In genomic region chr2:86105969-86106945, GRCh38 we compare ENCODE assay signal across 1 cellular context.
TF ChIP-seq lines count a peak whose summit lies in the region.

Gene PTCD3, plus strand, starts transcription at chr2:86106235. Its CDS starts 13 bp downstream, at chr2:86106248.

TF ChIP-seq in K562, 482 proteins besides CTCF, POLR2A, EP300 and RAD21 (continued from another document):
- no peak for TF ChIP-seq MXD1 (CRISPR knock-in tag; IDR thresholded peaks at IDR 0.05; ENCODE audit: borderline replicate concordance, poor library complexity, severe bottlenecking)
- no peak for TF ChIP-seq ZNF445 (CRISPR knock-in tag; IDR thresholded peaks at IDR 0.05; ENCODE audit: low read depth)
- TF ChIP-seq NONO (IDR thresholded peaks at IDR 0.05; ENCODE audit: low read depth in 2 of 2, low read length in 1 of 2), result peak in 1 of 2 experiments; percentile 99; a peak in 2 of 4 replicates
- no peak for TF ChIP-seq HBP1 (CRISPR knock-in tag; IDR thresholded peaks at IDR 0.05)
- TF ChIP-seq ZZZ3 (IDR thresholded peaks at IDR 0.05), result peak; percentile 39; the same call in 1 of the 2 replicates
- no peak for TF ChIP-seq FOXP4 (CRISPR knock-in tag; IDR thresholded peaks at IDR 0.05; ENCODE audit: borderline replicate concordance)
- TF ChIP-seq ZFPM2 (CRISPR knock-in tag; IDR thresholded peaks at IDR 0.05), result no peak
- TF ChIP-seq MAZ (CRISPR knock-in tag; conservative IDR thresholded peaks at IDR 0.05 in 1 of 2, IDR thresholded peaks at IDR 0.05 in 1 of 2), result peak in 1 of 2 experiments; percentile 74; a peak in 3 of 4 replicates
- no peak for TF ChIP-seq JUNB (CRISPR knock-in tag; conservative IDR thresholded peaks at IDR 0.05)
- peak; percentile 57 for TF ChIP-seq HDAC3 (IDR thresholded peaks at IDR 0.05; ENCODE audit: borderline replicate concordance, partially characterized antibody)
- no peak for TF ChIP-seq KDM2B (CRISPR knock-in tag; IDR thresholded peaks at IDR 0.05)
- TF ChIP-seq RBBP5 (IDR thresholded peaks at IDR 0.05; ENCODE audit: borderline replicate concordance, insufficient read depth, low read length, poor library complexity, severe bottlenecking), result peak; percentile 83
- no peak for TF ChIP-seq MCM7 (IDR thresholded peaks at IDR 0.05)
- no peak for TF ChIP-seq NR0B1 (IDR thresholded peaks at IDR 0.05; ENCODE audit: partially characterized antibody)
- TF ChIP-seq BRD4 (IDR thresholded peaks at IDR 0.05), result 0 out of 2 replicates have a peak, but pooled peaks have one; percentile 46
- no peak for TF ChIP-seq HDAC8 (tag; IDR thresholded peaks at IDR 0.05)
- peak; percentile 24 to 62; a peak in 2 of 4 replicates for TF ChIP-seq SIX5 (IDR thresholded peaks at IDR 0.05; ENCODE audit: borderline replicate concordance in 1 of 2, insufficient read depth in 1 of 2, low read depth in 1 of 2, low read length in 2 of 2)
- TF ChIP-seq CSDE1 (IDR thresholded peaks at IDR 0.05), result no peak
- TF ChIP-seq GTF2B (IDR thresholded peaks at IDR 0.05; ENCODE audit: extremely low read depth, insufficient read length), result no peak
- TF ChIP-seq E2F8 (IDR thresholded peaks at IDR 0.05; ENCODE audit: low read depth, partially characterized antibody), result peak; percentile 54
- no peak for TF ChIP-seq ZBTB33 (CRISPR knock-in tag; IDR thresholded peaks at IDR 0.05)
- peak; percentile 98 for TF ChIP-seq TAF1 (IDR thresholded peaks at IDR 0.05; ENCODE audit: control insufficient read depth, extremely low read depth, insufficient read depth, low read length, severe bottlenecking)
- no peak; the same call in 1 of the 2 replicates for TF ChIP-seq ZNF395 (CRISPR knock-in tag; IDR thresholded peaks at IDR 0.05)
- TF ChIP-seq CHD1 (IDR thresholded peaks at IDR 0.05; ENCODE audit: low read length), result no peak
- TF ChIP-seq EZH2 (IDR thresholded peaks at IDR 0.05; ENCODE audit: borderline replicate concordance, low read depth, low read length), result no peak
- no peak for TF ChIP-seq E2F5 (CRISPR knock-in tag; IDR thresholded peaks at IDR 0.05)
- no peak for TF ChIP-seq SMAD2 (IDR thresholded peaks at IDR 0.05; ENCODE audit: low read depth, low read length)
- no peak for TF ChIP-seq FOXK1 (CRISPR knock-in tag; IDR thresholded peaks at IDR 0.05; ENCODE audit: borderline replicate concordance)
- peak; percentile 90 for TF ChIP-seq BHLHE40 (IDR thresholded peaks at IDR 0.05; ENCODE audit: low read length)
- TF ChIP-seq SUPT5H (IDR thresholded peaks at IDR 0.05), result peak; percentile 98
- TF ChIP-seq RBM17 (IDR thresholded peaks at IDR 0.05; ENCODE audit: borderline replicate concordance, low read depth, low read length), result no peak
- TF ChIP-seq SNIP1 (IDR thresholded peaks at IDR 0.05; ENCODE audit: low read depth), result no peak
- TF ChIP-seq IRF2 (CRISPR knock-in tag; IDR thresholded peaks at IDR 0.05), result no peak
